Comparison of ENCODE assay signal across 7 cellular contexts in genomic region chr20:63830821-63831593, GRCh38. TPM values are rescaled to one million over a fixed set of nuclear protein-coding genes. Genes with fewer than 3 reads are reported as not detected.
DNase-seq lines count a peak whose midpoint lies in the region; ATAC-seq and TF ChIP-seq lines count a peak whose summit lies in the region.

Gene ZBTB46, minus strand, starts transcription at chr20:63831264. Its CDS starts 40,507 bp downstream, at chr20:63790757.

- H4K20me1 ChIP-seq in OCI-LY3 (ENCODE audit: insufficient read depth, low read length): no peaks in the 10 kb centered on the region

- no peaks in the 10 kb centered on the region for H3K79me2 ChIP-seq in OCI-LY3 (ENCODE audit: low read length)

- H3K27me3 ChIP-seq in HAP-1 (ENCODE audit: low read depth) (no peaks in the 10 kb centered on the region), OCI-LY3 (ENCODE audit: low read depth, low read length) (peaks cover 18% of the 10 kb centered on the region), liver (ENCODE audit: control insufficient read depth in 4 of 4, insufficient read depth in 4 of 4, low read length in 3 of 4) (no peaks in the 10 kb centered on the region), suprapubic skin (no peaks in the 10 kb centered on the region)

- under 1% methylated on average over 148 of the region's 152 CpGs for WGBS in liver
- no CpG with 5 or more reads among the region's 152 CpGs for WGBS in suprapubic skin

- H3K4me1 ChIP-seq in HAP-1: no peaks in the 10 kb centered on the region
- H3K4me1 ChIP-seq in OCI-LY3 (ENCODE audit: low read length): peaks cover 20% of the 10 kb centered on the region
- peaks cover 4 to 24% (median 8%) of the 10 kb centered on the region in 4 donors for H3K4me1 ChIP-seq in liver (ENCODE audit: control insufficient read depth in 4 of 4, insufficient read depth in 4 of 4, low read length in 3 of 4)
- peaks cover 47% of the 10 kb centered on the region for H3K4me1 ChIP-seq in suprapubic skin

- H3K36me3 ChIP-seq in HAP-1 (replicated peaks) (no peaks in the 10 kb centered on the region), OCI-LY3 (replicated peaks; ENCODE audit: low read depth, low read length) (no peaks in the 10 kb centered on the region), liver (ENCODE audit: control insufficient read depth in 4 of 4, insufficient read depth in 3 of 4, low read depth in 1 of 4, low read length in 3 of 4) (no peaks in the 10 kb centered on the region), suprapubic skin (no peaks in the 10 kb centered on the region)

- peak within 1 kb of the TSS; percentile 32 for H3K4me3 ChIP-seq in HAP-1
- peak within 1 kb of the TSS; percentile 72 for H3K4me3 ChIP-seq in OCI-LY3 (ENCODE audit: low read length)
- H3K4me3 ChIP-seq in coronary artery: peak within 1 kb of the TSS; percentile 88
- H3K4me3 ChIP-seq in liver (ENCODE audit: low read depth in 1 of 3, low read length in 3 of 3): peak within 1 kb of the TSS; percentile 5 to 75 (median 32)
- H3K4me3 ChIP-seq in suprapubic skin: peak within 1 kb of the TSS; percentile 70

- DNase-seq in G401 (ENCODE audit: low spot score) (no peak), HAP-1 (ENCODE audit: low spot score in 2 of 2) (peak; percentile 16 to 71), coronary artery (ENCODE audit: low spot score) (no peak), suprapubic skin (ENCODE audit: low spot score in 2 of 2) (no peak)

- no peak for TF ChIP-seq RAD21 in liver (IDR thresholded peaks at IDR 0.05)

- H3K4me2 ChIP-seq in OCI-LY3 (ENCODE audit: low read length): peak within 1 kb of the TSS; percentile 55

- ATAC-seq in HG03097 (IDR thresholded peaks at IDR 0.05; ENCODE audit: low FRiP score, unreplicated experiment): no peak

- peak within 1 kb of the TSS; percentile 37 for H3K9ac ChIP-seq in OCI-LY3 (ENCODE audit: low read length)
- no peak within 1 kb of the TSS for H3K9ac ChIP-seq in liver (ENCODE audit: low read depth in 1 of 2, low read length in 2 of 2)

- no peak for TF ChIP-seq EP300 in suprapubic skin (IDR thresholded peaks at IDR 0.05)

- H3K9me3 ChIP-seq in HAP-1 (no peaks in the 10 kb centered on the region), OCI-LY3 (ENCODE audit: insufficient read depth, low read length) (no peaks in the 10 kb centered on the region), liver (ENCODE audit: control insufficient read depth in 4 of 4, low read length in 3 of 4) (no peaks in the 10 kb centered on the region), suprapubic skin (no peaks in the 10 kb centered on the region)

- in situ Hi-C loops in G401 (cut with HindIII; ENCODE audit: low sequenced_read_pairs): no loop called here
- in situ Hi-C loops in HAP-1 (cut with MboI; ENCODE audit: low sequenced_read_pairs): no loop called here

- TF ChIP-seq CTCF in OCI-LY3 (IDR thresholded peaks at IDR 0.05; ENCODE audit: low read depth, low read length) (no peak), coronary artery (IDR thresholded peaks at IDR 0.05) (no peak), liver (IDR thresholded peaks at IDR 0.05; ENCODE audit: low read depth, low read length, missing input control) (no peak), suprapubic skin (IDR thresholded peaks at IDR 0.05) (no peak)

- H2AFZ ChIP-seq in OCI-LY3 (ENCODE audit: low read depth, low read length): no peak within 1 kb of the TSS

- H3K27ac ChIP-seq in OCI-LY3 (ENCODE audit: low read length) (no peak within 1 kb of the TSS), coronary artery (peak within 1 kb of the TSS in 1 of 2 donors; percentile 79), liver (ENCODE audit: low read depth in 1 of 2, low read length in 2 of 2) (peak within 1 kb of the TSS; percentile 54 to 57), suprapubic skin (peak within 1 kb of the TSS; percentile 60)

- no peak for TF ChIP-seq POLR2A in suprapubic skin (IDR thresholded peaks at IDR 0.05)

TF ChIP-seq in liver, 16 proteins besides CTCF, POLR2A, EP300 and RAD21:
- TF ChIP-seq HNF4A (conservative IDR thresholded peaks at IDR 0.05): no peak

RNA-seq across cellular contexts. Expression of gene ZBTB46, which starts in this region (rescaled TPM):
- 39.7 and 42.5 TPM in 2 replicates for total RNA-seq in G401 (2014; rRNA removed; shearing (Covaris generic))
- total RNA-seq in liver: 10 to 100 TPM in 1 of 2 donors, 1 to 10 TPM in 1; 8.2 to 12.1 TPM
- 1 to 10 TPM in 1 of 2 donors, under 1 TPM in 1; 0.79 to 1.2 TPM for polyA plus RNA-seq in liver
- 1 to 10 TPM; 3.4 to 5.1 (median 4.4) TPM for total RNA-seq in suprapubic skin

Comparison
In these comparisons a context has a peak if more than half of its experiments do, and no peak if none do; other contexts are left out.
1. DNase-seq: peak in HAP-1 (2 of 2); none in G401 (single experiment), coronary artery (single experiment) and suprapubic skin (0 of 2).
2. H3K4me3 ChIP-seq: peak in every context shown above with its lines; median percentile 88 in coronary artery; 72 in OCI-LY3; 70 in suprapubic skin; 32 in HAP-1; 32 in liver.